Comparison of ENCODE assay signal across 25 cellular contexts in genomic region chr10:122469848-122470247, GRCh38. TPM values are rescaled to one million over a fixed set of nuclear protein-coding genes. Genes with fewer than 3 reads are reported as not detected.
DNase-seq lines count a peak whose midpoint lies in the region; ATAC-seq and TF ChIP-seq lines count a peak whose summit lies in the region.
"Had no signal": no experiment of that assay in that cellular context is flagged by ENCODE, and none has a peak within 500 bp of the region (broad histone marks: within the 10 kb centered on the region; RNA-seq: fewer than 3 reads in every experiment).

No MANE protein-coding gene starts in this region.

- intact Hi-C loops in left ventricle myocardium inferior (cut with micrococcal nuclease): no loop called here

- peaks cover 90% of the 10 kb centered on the region for H3K79me2 ChIP-seq in ACC112 (ENCODE audit: control insufficient read depth, insufficient read depth, low read length, unreplicated experiment)

- H3K27ac ChIP-seq in ACC112 (ENCODE audit: low read depth, low read length) (peak overlapping the region; percentile 96), angular gyrus (ENCODE audit: low read depth, low read length) (peak overlapping the region; percentile 5), left ventricle myocardium inferior (replicated peaks) (peak overlapping the region; percentile 66)
- H3K27ac ChIP-seq: BLaER1, left lung, SK-N-MC had no signal

- H3K4me3 ChIP-seq in ACC112 (ENCODE audit: low read depth, low read length): peak overlapping the region; percentile 39; the same call in 1 of the 2 replicates
- H3K4me3 ChIP-seq in left ventricle myocardium inferior: no peak overlapping the region
- H3K4me3 ChIP-seq in skeletal muscle satellite cell (ENCODE audit: low read length): peak overlapping the region; percentile 49
- H3K4me3 ChIP-seq: BLaER1, coronary artery, GM23338, left lung, Peyer's patch, SK-N-MC had no signal

- no peaks in the 10 kb centered on the region for H3K27me3 ChIP-seq in ACC112 (ENCODE audit: insufficient read depth, low read length)
- H3K27me3 ChIP-seq in left ventricle myocardium inferior (ENCODE audit: low read depth): no peaks in the 10 kb centered on the region
- no peaks in the 10 kb centered on the region for H3K27me3 ChIP-seq in skeletal muscle satellite cell (ENCODE audit: control insufficient read depth, insufficient read depth, low read length)
- H3K27me3 ChIP-seq: BLaER1, Peyer's patch had no signal

- no peak for ATAC-seq in GM18907 (IDR thresholded peaks at IDR 0.05; ENCODE audit: unreplicated experiment)
- ATAC-seq: GM23338 had no signal

- H3K36me3 ChIP-seq in ACC112 (ENCODE audit: insufficient read depth, low read length) (0 out of 2 replicates have a peak, but pooled peaks cover 6% of the 10 kb centered on the region), left ventricle myocardium inferior (no peaks in the 10 kb centered on the region), skeletal muscle satellite cell (ENCODE audit: insufficient read depth, low read length) (peaks cover 30% of the 10 kb centered on the region)
- H3K36me3 ChIP-seq: BLaER1, left lung, Peyer's patch had no signal

- H3K9ac ChIP-seq in skeletal muscle satellite cell (ENCODE audit: low read depth, low read length): peak overlapping the region; percentile 68
- H3K9ac ChIP-seq: BLaER1 had no signal

- no peak for TF ChIP-seq CTCF in left ventricle myocardium inferior (IDR thresholded peaks at IDR 0.05; ENCODE audit: borderline replicate concordance)

- peaks cover 84% of the 10 kb centered on the region for H3K4me1 ChIP-seq in ACC112 (ENCODE audit: control insufficient read depth, insufficient read depth, low read length, unreplicated experiment)
- peaks cover 60% of the 10 kb centered on the region for H3K4me1 ChIP-seq in left ventricle myocardium inferior
- peaks cover 60% of the 10 kb centered on the region for H3K4me1 ChIP-seq in skeletal muscle satellite cell (ENCODE audit: control insufficient read depth, insufficient read depth, low read length)

- peak overlapping the region; percentile 72 for H3K4me2 ChIP-seq in skeletal muscle satellite cell (ENCODE audit: low read length)
- H3K4me2 ChIP-seq: BLaER1, GM23338 had no signal

- no peak overlapping the region for H2AFZ ChIP-seq in ACC112 (ENCODE audit: low read length, unreplicated experiment)
- H2AFZ ChIP-seq: GM23338 had no signal

- DNase-seq in left ventricle myocardium inferior (no peak), ureter (ENCODE audit: low spot score) (no peak), NCI-H1105 treated with DMSO at 0.1 percent for 48 hours (lab: John Stamatoyannopoulos, UW) (no peak)
- no peak for DNase-seq in stimulated activated CD8-positive, alpha-beta memory T cell treated with anti-CD3 and anti-CD28 coated beads, Interleukin-4, amount 100 ng/mL, for 48 hours
- DNase-seq: activated CD8-positive, alpha-beta memory T cell treated with anti-CD3 and anti-CD28 coated beads, Interleukin-2, amount 50 U/mL, for 4 hours; activated naive CD8-positive, alpha-beta T cell treated with anti-CD3 and anti-CD28 coated beads, Interleukin-2, amount 10 ng/mL, durations not matched to agents 7 days and 5 days; NCI-H1417; NCI-H2107; NCI-H510A; Peyer's patch; stimulated activated CD4-positive, alpha-beta T cell treated with anti-CD3 and anti-CD28 coated beads, Interleukin-2, amount 100 ng/mL, for 48 hours; stimulated activated naive CD4-positive, alpha-beta T cell treated with Interleukin-2 at 50 U/mL for 16 hours had no signal

- no peaks in the 10 kb centered on the region for H3K9me3 ChIP-seq in left ventricle myocardium inferior (replicated peaks)
- no peaks in the 10 kb centered on the region for H3K9me3 ChIP-seq in skeletal muscle satellite cell (replicated peaks; ENCODE audit: low read length)
- H3K9me3 ChIP-seq: BLaER1, left lung, Peyer's patch had no signal

RNA-seq across cellular contexts. Expression of gene HTRA1, which starts 8.5 kb away (rescaled TPM):
- total RNA-seq in left ventricle myocardium inferior (62.6 TPM), ureter (55.2 TPM)
- total RNA-seq in skeletal muscle satellite cell (2012; rRNA removed): 186 and 200 TPM in 2 replicates
- total RNA-seq: activated T-helper 2 cell treated with anti-CD3 and anti-CD28 coated beads, Interferon-gamma antibody, Interleukin-2, Interleukin-4, amounts not matched to agents 10 μg/mL and 5 μg/mL and 100 μg/mL, durations not matched to agents 14 hours and 24 hours and 36 hours had no signal

RNA-seq across cellular contexts. Expression of gene ARMS2, which starts 15.4 kb away (rescaled TPM):
- total RNA-seq in left ventricle myocardium inferior (0.27 TPM), ureter (not detected)
- not detected in 2 replicates for total RNA-seq in skeletal muscle satellite cell (2012; rRNA removed)
- total RNA-seq: A673; activated naive CD8-positive, alpha-beta T cell treated with anti-CD3 and anti-CD28 coated beads, Interleukin-2, amount 10 ng/mL, durations not matched to agents 7 days and 5 days; activated T-helper 2 cell treated with anti-CD3 and anti-CD28 coated beads, Interferon-gamma antibody, Interleukin-2, Interleukin-4, amounts not matched to agents 10 μg/mL and 5 μg/mL and 100 μg/mL, durations not matched to agents 14 hours and 24 hours and 36 hours; GM23338; left lung; mononuclear cell; Peyer's patch; posterior vena cava had no signal

Comparison
In these comparisons a context has a peak if more than half of its experiments do, and no peak if none do; other contexts are left out.
1. H3K27ac ChIP-seq: peak in every context shown above with its lines; median percentile 96 in ACC112; 66 in left ventricle myocardium inferior; 5 in angular gyrus.